18 cellular contexts compared by ENCODE assay signal in genomic region chr4:183078634-183079033, GRCh38.
"Had no signal": no experiment of that assay in that cellular context is flagged by ENCODE, and none has a peak within 500 bp of the region (broad histone marks: within the 10 kb centered on the region; RNA-seq: fewer than 3 reads in every experiment).

No MANE protein-coding gene starts in this region.

- H3K79me2 ChIP-seq: hepatocyte had no signal

- H3K4me1 ChIP-seq: colonic mucosa had no signal

- H3K4me2 ChIP-seq: hepatocyte had no signal

- H3K4me3 ChIP-seq: colonic mucosa, hepatocyte, mucosa of descending colon, stomach had no signal

- H3K27ac ChIP-seq: colonic mucosa, hepatocyte, neutrophil, stomach had no signal

- H3K9me3 ChIP-seq: colonic mucosa, mucosa of descending colon, neutrophil, stomach had no signal

- H3K9me3 Mint-ChIP-seq: naive thymus-derived CD8-positive, alpha-beta T cell had no signal

- ATAC-seq: mucosa of descending colon; naive thymus-derived CD8-positive, alpha-beta T cell had no signal

- H3K36me3 Mint-ChIP-seq: naive thymus-derived CD8-positive, alpha-beta T cell had no signal

- DNase-seq: colonic mucosa; dermis blood vessel endothelial cell; erythroblast; foreskin melanocyte; head of caudate nucleus; kidney glomerular epithelial cell; mucosa of descending colon; naive thymus-derived CD8-positive, alpha-beta T cell; small intestine; stimulated activated CD4-positive, alpha-beta T cell treated with anti-CD3 and anti-CD28 coated beads, Interleukin-12 subunit alpha, Interleukin-12 subunit beta, amount 100 ng/mL, for 4 hours; stimulated activated naive CD4-positive, alpha-beta T cell; stomach; substantia nigra; trophoblast cell had no signal

- H3K36me3 ChIP-seq: colonic mucosa, neutrophil, stomach had no signal

- H3K27me3 ChIP-seq: colonic mucosa, hepatocyte, stomach had no signal

- FAIRE-seq: endothelial cell of umbilical vein, islet of Langerhans, small intestine had no signal

- H2AFZ ChIP-seq: hepatocyte had no signal
